In the genomic region with DNA sequence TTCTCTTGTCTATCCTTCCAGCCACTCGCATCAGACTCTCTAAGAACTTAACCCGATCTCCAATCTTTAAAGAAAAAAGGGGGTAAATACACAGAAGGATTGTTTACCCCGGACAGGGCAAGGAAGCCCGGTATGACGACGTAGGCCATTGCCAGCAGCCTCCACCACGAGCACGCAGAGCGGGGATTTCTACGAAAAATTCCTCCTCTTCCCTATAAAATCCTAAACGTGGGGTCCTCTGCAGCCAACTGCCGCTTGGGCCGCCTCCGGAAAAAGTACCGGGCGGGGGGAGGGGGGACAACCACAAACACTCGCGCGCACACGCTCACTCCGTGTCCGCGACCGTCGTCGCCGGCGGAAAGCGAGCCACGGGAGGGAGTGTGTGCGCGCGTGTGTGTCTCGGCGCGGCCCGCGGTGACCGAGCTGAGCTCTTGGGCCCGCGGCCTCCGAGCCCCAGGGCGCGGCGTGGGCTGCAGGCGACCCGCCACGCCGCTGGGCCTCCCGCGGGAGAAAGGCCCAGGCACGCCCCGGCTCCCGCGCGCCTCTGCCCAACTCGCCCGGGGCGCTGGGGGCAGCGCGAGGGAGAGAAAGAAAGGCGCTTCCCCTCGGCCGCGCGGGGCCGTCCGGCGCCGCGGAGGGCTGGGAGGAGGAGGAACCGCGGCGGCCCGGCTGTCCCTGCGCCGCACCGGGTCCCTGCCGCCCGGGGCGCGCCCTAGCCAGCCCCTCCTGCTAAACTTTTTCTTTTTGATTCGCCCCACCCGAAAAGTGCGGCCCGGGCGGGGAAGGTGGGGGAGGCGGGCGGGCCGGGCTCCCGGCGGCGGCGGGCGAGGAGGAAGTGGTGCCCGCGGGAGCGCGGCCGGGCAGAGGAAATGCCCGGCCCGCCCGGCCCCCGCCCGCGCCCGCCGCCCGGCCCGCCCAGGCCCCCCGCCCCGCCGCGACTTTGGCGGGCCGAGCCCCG, we compare ENCODE assay signal across 7 cellular contexts. TPM values are rescaled to one million over a fixed set of nuclear protein-coding genes. Genes with fewer than 3 reads are reported as not detected.
DNase-seq lines count a peak whose midpoint lies in the region; ATAC-seq and TF ChIP-seq lines count a peak whose summit lies in the region.

No MANE protein-coding gene starts in this region.

- H3K9ac ChIP-seq in ES-I3 (ENCODE audit: low read depth, low read length) = peak overlapping the region; percentile 81

- H3K27ac Mint-ChIP-seq in activated naive CD8-positive, alpha-beta T cell treated with anti-CD3 and anti-CD28 coated beads, Interleukin-2, amount 10 ng/mL, durations not matched to agents 7 days and 5 days = no peak overlapping the region

- H3K36me3 Mint-ChIP-seq in activated naive CD8-positive, alpha-beta T cell treated with anti-CD3 and anti-CD28 coated beads, Interleukin-2, amount 10 ng/mL, durations not matched to agents 7 days and 5 days = no peaks in the 10 kb centered on the region

- H3K4me2 ChIP-seq in osteoblast (ENCODE audit: insufficient read depth, low read length) = peak overlapping the region; percentile 93

- H3K9me3 Mint-ChIP-seq in activated naive CD8-positive, alpha-beta T cell treated with anti-CD3 and anti-CD28 coated beads, Interleukin-2, amount 10 ng/mL, durations not matched to agents 7 days and 5 days = no peaks in the 10 kb centered on the region

- H3K4me1 Mint-ChIP-seq in activated naive CD8-positive, alpha-beta T cell treated with anti-CD3 and anti-CD28 coated beads, Interleukin-2, amount 10 ng/mL, durations not matched to agents 7 days and 5 days = peaks cover 5% of the 10 kb centered on the region

- H3K27me3 ChIP-seq in cardiac muscle cell (no peaks in the 10 kb centered on the region), osteoblast (ENCODE audit: insufficient read depth, low read length) (no peaks in the 10 kb centered on the region)

- H3K4me3 ChIP-seq in cardiac muscle cell = peak overlapping the region; percentile 97
- H3K4me3 ChIP-seq in osteoblast (ENCODE audit: insufficient read depth, low read length) = peak overlapping the region; percentile 85

- ATAC-seq in activated naive CD8-positive, alpha-beta T cell treated with anti-CD3 and anti-CD28 coated beads, Interleukin-2, amount 10 ng/mL, durations not matched to agents 7 days and 5 days (ENCODE audit: low read depth) = peak; percentile 41
- no peak for ATAC-seq in HG02870 (IDR thresholded peaks at IDR 0.05; ENCODE audit: unreplicated experiment)
- ATAC-seq in GM21381 (IDR thresholded peaks at IDR 0.05; ENCODE audit: unreplicated experiment) = no peak

- TF ChIP-seq CTCF in cardiac muscle cell (IDR thresholded peaks at IDR 0.05; ENCODE audit: low read depth, low read length) (no peak), osteoblast (IDR thresholded peaks at IDR 0.05; ENCODE audit: extremely low read depth, low read depth, low read length) (no peak)

- H3K27ac ChIP-seq in cardiac muscle cell (peak overlapping the region; percentile 59), osteoblast (ENCODE audit: low read depth, low read length) (peak overlapping the region; percentile 62)

- POLR2A ChIA-PET in activated naive CD8-positive, alpha-beta T cell treated with anti-CD3 and anti-CD28 coated beads, Interleukin-2, amount 10 ng/mL, durations not matched to agents 7 days and 5 days (lab: Charles Lee) = interaction anchor here (0.9 kb wide), 1 partner anchor 10 kb away, joined by 3 read pairs; no protein-coding TSS in a partner anchor

- DNase-seq in HuH-7.5 (ENCODE audit: low spot score) (peak; percentile 52), cardiac muscle cell (ENCODE audit: low read depth in 1 of 2, low spot score in 1 of 2) (peak; percentile 60 to 64), osteoblast (ENCODE audit: insufficient read length, low spot score, missing footprints) (peak; percentile 95)
- peak; percentile 42 for DNase-seq in activated naive CD8-positive, alpha-beta T cell treated with anti-CD3 and anti-CD28 coated beads, Interleukin-2, amount 10 ng/mL, durations not matched to agents 7 days and 5 days

- peaks cover 12% of the 10 kb centered on the region for H4K20me1 ChIP-seq in osteoblast (ENCODE audit: insufficient read depth, low read length)

- peaks cover 60% of the 10 kb centered on the region for H3K27me3 Mint-ChIP-seq in activated naive CD8-positive, alpha-beta T cell treated with anti-CD3 and anti-CD28 coated beads, Interleukin-2, amount 10 ng/mL, durations not matched to agents 7 days and 5 days

- H3K9me3 ChIP-seq in ES-I3 (ENCODE audit: control insufficient read depth, insufficient read depth, low read length) (no peaks in the 10 kb centered on the region), cardiac muscle cell (ENCODE audit: low read depth) (no peaks in the 10 kb centered on the region), osteoblast (ENCODE audit: low read depth, low read length) (no peaks in the 10 kb centered on the region)

- H3K4me1 ChIP-seq in ES-I3 (ENCODE audit: insufficient read depth, low read length) (peaks cover 23% of the 10 kb centered on the region), cardiac muscle cell (ENCODE audit: low read depth) (peaks cover 47% of the 10 kb centered on the region), osteoblast (ENCODE audit: insufficient read depth, low read length) (peaks cover 35% of the 10 kb centered on the region)

- H2AFZ ChIP-seq in osteoblast (ENCODE audit: low read length) = peak overlapping the region; percentile 23

- H3K36me3 ChIP-seq in ES-I3 (ENCODE audit: insufficient read depth, low read length) (no peaks in the 10 kb centered on the region), cardiac muscle cell (no peaks in the 10 kb centered on the region), osteoblast (ENCODE audit: insufficient read depth, low read length) (no peaks in the 10 kb centered on the region)

- peaks cover 52% of the 10 kb centered on the region for H3K79me2 ChIP-seq in osteoblast (ENCODE audit: insufficient read depth, low read length)

- peak overlapping the region; percentile 66 for H3K4me3 Mint-ChIP-seq in activated naive CD8-positive, alpha-beta T cell treated with anti-CD3 and anti-CD28 coated beads, Interleukin-2, amount 10 ng/mL, durations not matched to agents 7 days and 5 days

RNA-seq across cellular contexts. Expression of a gene that starts 1.6 kb away (rescaled TPM):
- total RNA-seq in activated naive CD8-positive, alpha-beta T cell treated with anti-CD3 and anti-CD28 coated beads, Interleukin-2, amount 10 ng/mL, durations not matched to agents 7 days and 5 days = 1 to 10 TPM in 1 of 2 experiments, under 1 TPM in 1; 0.94 to 1.6 TPM
- total RNA-seq in cardiac muscle cell (67.4 and 88.3 TPM in 2 replicates), osteoblast (65.1 and 65.9 TPM in 2 replicates)
- polyA plus RNA-seq in cardiac muscle cell = 67.8 and 74.5 TPM in 2 replicates

Comparison
In these comparisons a context has a peak if more than half of its experiments do, and no peak if none do; other contexts are left out.
1. DNase-seq: peak in every context shown above with its lines; median percentile 95 in osteoblast; 62 in cardiac muscle cell; 52 in HuH-7.5; 42 in activated naive CD8-positive, alpha-beta T cell treated with anti-CD3 and anti-CD28 coated beads, Interleukin-2, amount 10 ng/mL, durations not matched to agents 7 days and 5 days.
2. RNA of a gene that starts 1.6 kb away (total RNA-seq): 67.4 to 88.3 TPM in cardiac muscle cell and 65.1 to 65.9 TPM in osteoblast; 0.94 to 1.6 TPM in activated naive CD8-positive, alpha-beta T cell treated with anti-CD3 and anti-CD28 coated beads, Interleukin-2, amount 10 ng/mL, durations not matched to agents 7 days and 5 days; every median in the first group is over 10 times any median in the second.